ENCODE assay signal across 1 cellular context in the genomic region with DNA sequence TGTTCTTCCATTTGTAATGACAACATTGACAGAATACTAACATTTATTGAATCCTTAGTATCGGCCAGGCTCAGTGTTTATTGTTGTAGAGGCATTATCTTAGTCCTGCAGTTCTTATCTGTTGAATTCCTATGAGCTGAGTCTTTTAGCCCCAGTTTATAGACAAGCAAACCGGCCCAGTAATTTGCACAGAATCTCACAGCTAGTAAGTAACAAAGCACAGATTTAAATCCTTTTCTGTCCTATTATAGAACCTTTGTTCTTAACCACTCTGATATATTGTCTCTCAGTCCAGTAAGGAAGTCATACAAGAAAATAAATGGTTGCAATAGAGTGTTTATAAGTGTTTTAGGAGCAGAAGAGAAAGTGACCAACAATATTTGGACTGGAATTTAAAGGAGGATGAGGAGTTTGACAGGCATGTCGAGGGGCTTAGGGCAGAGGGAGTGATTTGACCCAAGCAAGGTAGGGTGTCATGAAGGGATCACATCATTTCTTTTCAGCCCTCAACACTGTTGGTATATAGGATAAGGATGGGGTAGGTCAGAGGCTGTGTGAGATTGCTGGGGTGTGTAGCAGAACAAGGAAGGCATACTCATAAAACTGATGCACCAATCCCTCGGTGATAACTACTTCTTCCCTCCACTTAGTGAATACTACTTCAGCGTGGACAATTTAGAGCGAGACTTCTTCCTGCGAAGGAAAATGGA.
TF ChIP-seq lines count a peak whose summit lies in the region.

No MANE protein-coding gene starts in this region.

TF ChIP-seq in endothelial cell of umbilical vein, 7 proteins besides CTCF, POLR2A, EP300 and RAD21:
- no peak for TF ChIP-seq MYC (IDR thresholded peaks at IDR 0.05; ENCODE audit: low read depth, low read length)
- TF ChIP-seq FOS (IDR thresholded peaks at IDR 0.05; ENCODE audit: borderline replicate concordance, insufficient read depth, low read length): no peak
- TF ChIP-seq GATA2 (IDR thresholded peaks at IDR 0.05; ENCODE audit: insufficient read depth, insufficient read length, low read depth, low read length): peak; percentile 64
- TF ChIP-seq POLR2AphosphoS5 (IDR thresholded peaks at IDR 0.05; ENCODE audit: insufficient read depth, low read depth, low read length): no peak
